8 cellular contexts compared by ENCODE assay signal in genomic region chr2:71452565-71452964, GRCh38. TPM values are rescaled to one million over a fixed set of nuclear protein-coding genes. Genes with fewer than 3 reads are reported as not detected.
A peak's percentile ranks its signal among the peaks of the same experiment; 100 is the strongest.
DNase-seq lines count a peak whose midpoint lies in the region; ATAC-seq and TF ChIP-seq lines count a peak whose summit lies in the region.

No MANE protein-coding gene starts in this region.

- no peak overlapping the region for H3K4me3 ChIP-seq in CD4-positive, CD25-positive, alpha-beta regulatory T cell (ENCODE audit: low read depth, low read length)
- no peak overlapping the region for H3K4me3 ChIP-seq in fibroblast of villous mesenchyme (ENCODE audit: low read depth, low read length)
- peak overlapping the region in 4 of 8 donors; percentile 57 to 76 (median 62) for H3K4me3 ChIP-seq in spleen

- H3K27ac Mint-ChIP-seq in CD4-positive, CD25-positive, alpha-beta regulatory T cell: no peak overlapping the region
- H3K27ac Mint-ChIP-seq in activated T-helper 1 cell treated with anti-CD3 and anti-CD28 coated beads, Interleukin-12 subunit alpha, Interleukin-12 subunit beta, Interleukin-2, Interleukin-4 antibody, amounts not matched to agents 30 ng/mL and 10 ng/mL and 1 ng/mL, durations not matched to agents 14 hours and 24 hours and 36 hours: no peak overlapping the region

- TF ChIP-seq CTCF in fibroblast of villous mesenchyme (IDR thresholded peaks at IDR 0.05; ENCODE audit: insufficient read depth, low read depth, low read length) (no peak), spleen (IDR thresholded peaks at IDR 0.05 in 8 of 11, conservative IDR thresholded peaks at IDR 0.05 in 3 of 11) (peak in 5 of 11 experiments; percentile 9 to 40 (median 28))

- intact Hi-C loops in spleen (cut with DNase I; ENCODE audit: low total_unique reads): no loop called here
- intact Hi-C loops in activated T-helper 1 cell treated with anti-CD3 and anti-CD28 coated beads, Interleukin-12 subunit alpha, Interleukin-12 subunit beta, Interleukin-2, Interleukin-4 antibody, amounts not matched to agents 30 ng/mL and 10 ng/mL and 1 ng/mL, durations not matched to agents 14 hours and 24 hours and 36 hours (cut with micrococcal nuclease): no loop called here

- H3K27me3 ChIP-seq in CD4-positive, CD25-positive, alpha-beta regulatory T cell (ENCODE audit: control insufficient read depth, insufficient read depth, low read length): peaks cover 9% of the 10 kb centered on the region
- peaks cover 0 to 35% (median 9%) of the 10 kb centered on the region in 7 donors for H3K27me3 ChIP-seq in spleen (replicated peaks in 1 of 7)

- CTCF ChIA-PET in HEK293T (lab: Yijun Ruan, JAX): no interaction called here

- H3K4me1 Mint-ChIP-seq in CD4-positive, CD25-positive, alpha-beta regulatory T cell: peaks cover 6 to 23% (median 10%) of the 10 kb centered on the region in 4 donors
- H3K4me1 Mint-ChIP-seq in activated T-helper 1 cell treated with anti-CD3 and anti-CD28 coated beads, Interleukin-12 subunit alpha, Interleukin-12 subunit beta, Interleukin-2, Interleukin-4 antibody, amounts not matched to agents 30 ng/mL and 10 ng/mL and 1 ng/mL, durations not matched to agents 14 hours and 24 hours and 36 hours (ENCODE audit: low read depth): peaks cover 30% of the 10 kb centered on the region

- TF ChIP-seq POLR2A in spleen (IDR thresholded peaks at IDR 0.05): no peak

- peaks cover 21% of the 10 kb centered on the region for H3K4me1 ChIP-seq in CD4-positive, CD25-positive, alpha-beta regulatory T cell (ENCODE audit: control insufficient read depth, insufficient read depth, low read length, poor library complexity, severe bottlenecking)
- H3K4me1 ChIP-seq in spleen: peaks cover 29 to 91% (median 58%) of the 10 kb centered on the region in 6 donors

- H3K36me3 Mint-ChIP-seq in CD4-positive, CD25-positive, alpha-beta regulatory T cell: no peaks in the 10 kb centered on the region
- no peaks in the 10 kb centered on the region for H3K36me3 Mint-ChIP-seq in activated T-helper 1 cell treated with anti-CD3 and anti-CD28 coated beads, Interleukin-12 subunit alpha, Interleukin-12 subunit beta, Interleukin-2, Interleukin-4 antibody, amounts not matched to agents 30 ng/mL and 10 ng/mL and 1 ng/mL, durations not matched to agents 14 hours and 24 hours and 36 hours (ENCODE audit: low read depth)

- no peaks in the 10 kb centered on the region for H3K9me3 ChIP-seq in CD4-positive, CD25-positive, alpha-beta regulatory T cell (ENCODE audit: control insufficient read depth in 2 of 2, low read length in 2 of 2)
- H3K9me3 ChIP-seq in spleen: no peaks in the 10 kb centered on the region

- H3K27me3 Mint-ChIP-seq in CD4-positive, CD25-positive, alpha-beta regulatory T cell: peaks cover 36% of the 10 kb centered on the region
- peaks cover 32% of the 10 kb centered on the region for H3K27me3 Mint-ChIP-seq in activated T-helper 1 cell treated with anti-CD3 and anti-CD28 coated beads, Interleukin-12 subunit alpha, Interleukin-12 subunit beta, Interleukin-2, Interleukin-4 antibody, amounts not matched to agents 30 ng/mL and 10 ng/mL and 1 ng/mL, durations not matched to agents 14 hours and 24 hours and 36 hours (ENCODE audit: insufficient read depth)

- no peak overlapping the region for H3K27ac ChIP-seq in CD4-positive, CD25-positive, alpha-beta regulatory T cell (ENCODE audit: insufficient read depth, low read length, poor library complexity, severe bottlenecking)
- H3K27ac ChIP-seq in spleen: peak overlapping the region in 7 of 8 donors; percentile 74 to 95 (median 86)

- ATAC-seq in CD4-positive, CD25-positive, alpha-beta regulatory T cell (ENCODE audit: low read depth in 2 of 2): peak; percentile 45 to 46
- ATAC-seq in HG02938 (IDR thresholded peaks at IDR 0.05; ENCODE audit: unreplicated experiment): no peak
- no peak for ATAC-seq in HG03354 (IDR thresholded peaks at IDR 0.05; ENCODE audit: poor library complexity, severe bottlenecking, unreplicated experiment)

- POLR2A ChIA-PET in HEK293T (lab: Yijun Ruan, JAX): no interaction called here

- no peaks in the 10 kb centered on the region for H3K36me3 ChIP-seq in CD4-positive, CD25-positive, alpha-beta regulatory T cell (ENCODE audit: control insufficient read depth, insufficient read depth, low read length)
- H3K36me3 ChIP-seq in spleen: peaks cover 0 to 13% (median 0%) of the 10 kb centered on the region in 6 donors

- H3K9me3 Mint-ChIP-seq in CD4-positive, CD25-positive, alpha-beta regulatory T cell: no peaks in the 10 kb centered on the region
- no peaks in the 10 kb centered on the region for H3K9me3 Mint-ChIP-seq in activated T-helper 1 cell treated with anti-CD3 and anti-CD28 coated beads, Interleukin-12 subunit alpha, Interleukin-12 subunit beta, Interleukin-2, Interleukin-4 antibody, amounts not matched to agents 30 ng/mL and 10 ng/mL and 1 ng/mL, durations not matched to agents 14 hours and 24 hours and 36 hours

- peak overlapping the region in 1 of 4 donors; percentile 38 for H3K4me3 Mint-ChIP-seq in CD4-positive, CD25-positive, alpha-beta regulatory T cell
- H3K4me3 Mint-ChIP-seq in activated T-helper 1 cell treated with anti-CD3 and anti-CD28 coated beads, Interleukin-12 subunit alpha, Interleukin-12 subunit beta, Interleukin-2, Interleukin-4 antibody, amounts not matched to agents 30 ng/mL and 10 ng/mL and 1 ng/mL, durations not matched to agents 14 hours and 24 hours and 36 hours: no peak overlapping the region

- DNase-seq in CD4-positive, CD25-positive, alpha-beta regulatory T cell: peak in 1 of 3 donors; percentile 30
- peak; percentile 60 for DNase-seq in HEK293T (ENCODE audit: extremely low spot score)
- peak; percentile 75 for DNase-seq in RPMI8226
- DNase-seq in fibroblast of villous mesenchyme (ENCODE audit: low read depth): peak; percentile 28
- peak; percentile 88 for DNase-seq in spleen
- DNase-seq in activated T-helper 1 cell treated with anti-CD3 and anti-CD28 coated beads, Interleukin-12 subunit alpha, Interleukin-12 subunit beta, Interleukin-2, Interleukin-4 antibody, amounts not matched to agents 30 ng/mL and 10 ng/mL and 1 ng/mL, durations not matched to agents 14 hours and 24 hours and 36 hours (ENCODE audit: low spot score): no peak

- WGBS in spleen, 5 donors: 2 to 12% (median 6%) methylated on average over 2 of the region's 2 CpGs

TF ChIP-seq in HEK293T, 16 proteins besides CTCF, POLR2A, EP300 and RAD21:
- TF ChIP-seq ELF4 (IDR thresholded peaks at IDR 0.05): no peak
- no peak for TF ChIP-seq BHLHE40 (IDR thresholded peaks at IDR 0.05; ENCODE audit: borderline replicate concordance)
- no peak for TF ChIP-seq ZNF384 (IDR thresholded peaks at IDR 0.05)
- TF ChIP-seq SUZ12 (IDR thresholded peaks at IDR 0.05): no peak
- no peak for TF ChIP-seq FOXA1 (IDR thresholded peaks at IDR 0.05)
- no peak for TF ChIP-seq L3MBTL2 (conservative IDR thresholded peaks at IDR 0.05)
- TF ChIP-seq LEF1 (IDR thresholded peaks at IDR 0.05; ENCODE audit: borderline replicate concordance): no peak
- no peak for TF ChIP-seq HDGF (IDR thresholded peaks at IDR 0.05; ENCODE audit: borderline replicate concordance)
- no peak for TF ChIP-seq NFRKB (IDR thresholded peaks at IDR 0.05)
- no peak for TF ChIP-seq ARNT (IDR thresholded peaks at IDR 0.05)
- no peak for TF ChIP-seq FOXM1 (IDR thresholded peaks at IDR 0.05; ENCODE audit: borderline replicate concordance)
- no peak for TF ChIP-seq CTBP1 (IDR thresholded peaks at IDR 0.05; ENCODE audit: borderline replicate concordance)

RNA-seq across cellular contexts. Expression of gene DYSF, which starts 0.8 kb away (rescaled TPM):
- 0.10 TPM for total RNA-seq in CD4-positive, CD25-positive, alpha-beta regulatory T cell
- under 1 TPM in 1 of 4 donors, not detected in 3; 0.13 TPM for polyA plus RNA-seq in CD4-positive, CD25-positive, alpha-beta regulatory T cell
- 3.5 and 4.2 TPM in 2 replicates for total RNA-seq in fibroblast of villous mesenchyme
- total RNA-seq in spleen: 100 to 1,000 TPM; 114 to 287 (median 142) TPM
- polyA plus RNA-seq in spleen: 10 to 100 TPM in 2 of 3 donors, 1 to 10 TPM in 1; 4.0 to 36.0 (median 13.7) TPM
- total RNA-seq in activated T-helper 1 cell treated with anti-CD3 and anti-CD28 coated beads, Interleukin-12 subunit alpha, Interleukin-12 subunit beta, Interleukin-2, Interleukin-4 antibody, amounts not matched to agents 30 ng/mL and 10 ng/mL and 1 ng/mL, durations not matched to agents 14 hours and 24 hours and 36 hours: not detected in 2 replicates

Comparison
In these comparisons a context has a peak if more than half of its experiments do, and no peak if none do; other contexts are left out.
1. ATAC-seq: peak in CD4-positive, CD25-positive, alpha-beta regulatory T cell (2 of 2); none in HG02938 (single experiment) and HG03354 (single experiment).
2. RNA of gene DYSF, which starts 0.8 kb away (total RNA-seq): 114 to 287 TPM in spleen; 3.5 to 4.2 TPM in fibroblast of villous mesenchyme, 0.10 TPM in CD4-positive, CD25-positive, alpha-beta regulatory T cell (single experiment) and not detected in activated T-helper 1 cell treated with anti-CD3 and anti-CD28 coated beads, Interleukin-12 subunit alpha, Interleukin-12 subunit beta, Interleukin-2, Interleukin-4 antibody, amounts not matched to agents 30 ng/mL and 10 ng/mL and 1 ng/mL, durations not matched to agents 14 hours and 24 hours and 36 hours; every median in the first group is over 10 times any median in the second.